ENCODE assay signal across 9 cellular contexts in genomic region chr11:64086263-64086938, GRCh38.
DNase-seq lines count a peak whose midpoint lies in the region; ATAC-seq and TF ChIP-seq lines count a peak whose summit lies in the region.
"Had no signal": no experiment of that assay in that cellular context is flagged by ENCODE, and none has a peak within 500 bp of the region (broad histone marks: within the 10 kb centered on the region; RNA-seq: fewer than 3 reads in every experiment).

No MANE protein-coding gene starts in this region.

- peaks cover 17% of the 10 kb centered on the region for H3K27me3 Mint-ChIP-seq in nephron (ENCODE audit: low read depth)

- ATAC-seq in HG03095 (IDR thresholded peaks at IDR 0.05; ENCODE audit: unreplicated experiment) (no peak), HG02763 (IDR thresholded peaks at IDR 0.05; ENCODE audit: unreplicated experiment) (no peak)
- ATAC-seq: activated naive CD4-positive, alpha-beta T cell treated with anti-CD3 and anti-CD28 coated beads, Interleukin-2, amount 50 U/mL, for 72 hours had no signal

- H3K4me3 ChIP-seq in AG10803 (ENCODE audit: low read length): no peak overlapping the region
- no peak overlapping the region for H3K4me3 ChIP-seq in HFF-Myc (replicated peaks; ENCODE audit: low read depth, low read length)

- peak overlapping the region in 2 of 3 experiments; percentile 12 to 32 for H3K4me3 Mint-ChIP-seq in nephron

- DNase-seq in AG10803 (ENCODE audit: low read depth) (peak; percentile 46), HFF-Myc (ENCODE audit: extremely low read depth, low read depth) (peak; percentile 9), caudate nucleus (lab: John Stamatoyannopoulos, UW) (peak in 24 of 61 donors; percentile 22 to 71 (median 41)), T-helper 1 cell (no peak), retina (no peak)

- peaks cover 45% of the 10 kb centered on the region for H3K4me1 Mint-ChIP-seq in nephron

- peak overlapping the region; percentile 44 for H3K27ac ChIP-seq in caudate nucleus (ENCODE audit: low read depth, low read length)

- H3K36me3 Mint-ChIP-seq in nephron (ENCODE audit: low read depth): no peaks in the 10 kb centered on the region
- H3K36me3 Mint-ChIP-seq: activated naive CD4-positive, alpha-beta T cell treated with anti-CD3 and anti-CD28 coated beads, Interleukin-2, amount 50 U/mL, for 72 hours had no signal

- no peak for TF ChIP-seq CTCF in AG10803 (conservative IDR thresholded peaks at IDR 0.05; ENCODE audit: low read length)
- no peak for TF ChIP-seq CTCF in HFF-Myc (IDR thresholded peaks at IDR 0.05; ENCODE audit: low read depth, low read length, missing control alignments)
- TF ChIP-seq CTCF in nephron (IDR thresholded peaks at IDR 0.05; ENCODE audit: unreplicated experiment in 3 of 3): no peak

- H3K9me3 Mint-ChIP-seq in nephron: no peaks in the 10 kb centered on the region
- H3K9me3 Mint-ChIP-seq: activated naive CD4-positive, alpha-beta T cell treated with anti-CD3 and anti-CD28 coated beads, Interleukin-2, amount 50 U/mL, for 72 hours had no signal

- peak overlapping the region; percentile 37 to 74 (median 55) for H3K27ac Mint-ChIP-seq in nephron
- H3K27ac Mint-ChIP-seq: activated naive CD4-positive, alpha-beta T cell treated with anti-CD3 and anti-CD28 coated beads, Interleukin-2, amount 50 U/mL, for 72 hours had no signal

Comparison
In these comparisons a context has a peak if more than half of its experiments do, and no peak if none do; other contexts are left out.
1. DNase-seq: peak in AG10803 (single experiment) and HFF-Myc (single experiment); none in T-helper 1 cell (0 of 5) and retina (single experiment).